Comparison of ENCODE assay signal across 8 cellular contexts in genomic region chr17:48830840-48831548, GRCh38. TPM values are rescaled to one million over a fixed set of nuclear protein-coding genes. Genes with fewer than 3 reads are reported as not detected.
DNase-seq lines count a peak whose midpoint lies in the region; ATAC-seq and TF ChIP-seq lines count a peak whose summit lies in the region.

Gene CALCOCO2 (plus strand): TSS chr17:48831035. CDS start chr17:48841708, 10,673 bp downstream.

- intact Hi-C loops in T-helper 2 cell treated with Interferon-gamma antibody and Interleukin-4, amounts not matched to agents 100 ng/mL and 5 ng/mL, for 36 hours (cut with micrococcal nuclease): loop anchor here (1.0 to 10.0 kb wide), 5 partner anchors 10 to 726 kb away; partner anchors contain the start of genes ATP5MC1, CBX1, SNX11 and TTLL6
- intact Hi-C loops in left ventricle myocardium superior (cut with micrococcal nuclease) (no loop called here), uterus (cut with DNase I; ENCODE audit: low total_unique reads) (no loop called here)

- H3K4me3 ChIP-seq in uterus: peak within 1 kb of the TSS; percentile 78 to 83

- H3K27ac ChIP-seq in angular gyrus (ENCODE audit: low read depth, low read length): peak within 1 kb of the TSS; percentile 92
- H3K27ac ChIP-seq in uterus: peak within 1 kb of the TSS; percentile 90 to 92

- H3K9me3 ChIP-seq in uterus: no peaks in the 10 kb centered on the region

- H3K36me3 ChIP-seq in uterus: no peaks in the 10 kb centered on the region

- peak; percentile 92 to 94 for TF ChIP-seq POLR2A in uterus (IDR thresholded peaks at IDR 0.05)

- DNase-seq in NCI-H1930 (lab: John Stamatoyannopoulos, UW): peak; percentile 82 to 94
- peak; percentile 97 for DNase-seq in left ventricle myocardium superior
- DNase-seq in putamen (ENCODE audit: low spot score): peak; percentile 92
- DNase-seq in uterus: peak; percentile 92 to 95

- no peaks in the 10 kb centered on the region for H3K27me3 ChIP-seq in uterus

- ATAC-seq in GM18498 (IDR thresholded peaks at IDR 0.05; ENCODE audit: unreplicated experiment): peak; percentile 89
- peak; percentile 71 for ATAC-seq in HG02938 (IDR thresholded peaks at IDR 0.05; ENCODE audit: unreplicated experiment)
- ATAC-seq in left ventricle myocardium superior: peak; percentile 92

- peaks cover 3 to 12% of the 10 kb centered on the region in 2 donors for H3K4me1 ChIP-seq in uterus

- peak in 1 of 4 experiments; percentile 16 for TF ChIP-seq CTCF in uterus (IDR thresholded peaks at IDR 0.05)

RNA-seq across cellular contexts. Expression of gene CALCOCO2, which starts in this region (rescaled TPM):
- 116 and 129 TPM in 2 replicates for total RNA-seq in T-helper 2 cell treated with Interferon-gamma antibody and Interleukin-4, amounts not matched to agents 100 ng/mL and 5 ng/mL, for 36 hours
- 330 TPM for total RNA-seq in left ventricle myocardium superior
- 100 to 1,000 TPM in 2 of 4 donors, 10 to 100 TPM in 2; 40.9 to 318 (median 118) TPM for total RNA-seq in uterus

Comparison
In these comparisons a context has a peak if more than half of its experiments do, and no peak if none do; other contexts are left out.
1. Peak in every context shown above with its lines: DNase-seq, ATAC-seq, H3K4me3 ChIP-seq and H3K27ac ChIP-seq.